ENCODE assay signal across 1 cellular context in the genomic region with DNA sequence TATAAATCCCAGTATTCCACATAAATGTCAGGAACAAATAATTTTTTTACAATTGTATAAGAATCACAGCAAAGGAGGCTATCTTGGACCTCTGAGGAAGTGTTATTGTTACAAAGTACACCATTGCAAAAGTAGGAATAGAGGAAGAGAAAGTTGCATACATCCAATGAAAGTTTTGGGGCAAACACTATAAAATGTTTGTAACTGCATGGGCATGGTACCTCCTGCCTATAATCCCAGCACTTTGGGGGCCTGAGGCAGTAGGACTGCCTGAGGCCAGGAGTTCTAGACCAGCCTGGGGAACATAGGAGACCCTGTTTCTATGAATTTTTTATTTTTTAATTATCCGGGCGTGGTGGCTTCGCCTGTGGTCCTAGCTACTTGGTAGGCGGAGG.
TF ChIP-seq lines count a peak whose summit lies in the region.

No MANE protein-coding gene starts in this region.

TF ChIP-seq in HEK293, 187 proteins besides CTCF, POLR2A, EP300 and RAD21 (continued from another document):
- TF ChIP-seq PRDM1 (tag by site-specific recombination; IDR thresholded peaks at IDR 0.05) (peak; percentile 39; the same call in 1 of the 2 replicates), ZNF175 (tag by site-specific recombination; IDR thresholded peaks at IDR 0.05) (no peak)
